ENCODE assay signal across 1 cellular context in genomic region chr4:16916719-16917337, GRCh38.
TF ChIP-seq lines count a peak whose summit lies in the region.

No MANE protein-coding gene starts in this region.

TF ChIP-seq in HepG2, 621 proteins besides CTCF, POLR2A, EP300 and RAD21 (continued from another document):
- no peak for TF ChIP-seq ZNF646 (CRISPR knock-in tag; IDR thresholded peaks at IDR 0.05)
